In genomic region chr12:48775991-48776649, GRCh38 we compare ENCODE assay signal across 25 cellular contexts. TPM values are rescaled to one million over a fixed set of nuclear protein-coding genes. Genes with fewer than 3 reads are reported as not detected.
"Had no signal": no experiment of that assay in that cellular context is flagged by ENCODE, and none has a peak within 500 bp of the region (broad histone marks: within the 10 kb centered on the region; RNA-seq: fewer than 3 reads in every experiment).

No MANE protein-coding gene starts in this region.

- DNase-seq: activated CD4-positive, alpha-beta memory T cell treated with anti-CD3 and anti-CD28 coated beads for 36 hours; activated CD4-positive, alpha-beta T cell treated with anti-CD3 and anti-CD28 coated beads for 36 hours; activated CD4-positive, alpha-beta T cell treated with anti-CD3 and anti-CD28 coated beads, Interleukin-2, amount 10 ng/mL, durations not matched to agents 24 days and 14 days; activated CD4-positive, CD25-positive, alpha-beta regulatory T cell; activated CD4-positive, CD25-positive, alpha-beta regulatory T cell treated with anti-CD3 and anti-CD28 coated beads, Interleukin-2, amount 50 U/mL, for 72 hours; activated CD8-positive, alpha-beta memory T cell treated with anti-CD3 and anti-CD28 coated beads, Interleukin-2, amount 10 ng/mL, durations not matched to agents 7 days and 5 days; activated CD8-positive, alpha-beta memory T cell treated with anti-CD3 and anti-CD28 coated beads, Interleukin-2, amount 50 U/mL, for 4 hours; activated CD8-positive, alpha-beta T cell treated with anti-CD3 and anti-CD28 coated beads, Interleukin-2, amount 10 ng/mL, durations not matched to agents 7 days and 5 days; activated gamma-delta T cell; activated naive CD4-positive, alpha-beta T cell; activated naive CD4-positive, alpha-beta T cell treated with anti-CD3 and anti-CD28 coated beads, Interleukin-2, amount 10 ng/mL, durations not matched to agents 7 days and 5 days; activated naive CD8-positive, alpha-beta T cell treated with anti-CD3 and anti-CD28 coated beads, Interleukin-2, amount 10 ng/mL, durations not matched to agents 7 days and 5 days; activated T-cell treated with anti-CD3 and anti-CD28 coated beads, Interleukin-2, amount 50 U/mL, for 1 hour; activated T-cell treated with anti-CD3 and anti-CD28 coated beads, Interleukin-2, amount 50 U/mL, for 48 hours; brain microvascular endothelial cell; caudate nucleus; colonic mucosa; effector CD8-positive, alpha-beta T cell; esophagus squamous epithelium; foreskin melanocyte; T-helper 2 cell had no signal

- H3K27me3 Mint-ChIP-seq: activated CD4-positive, alpha-beta memory T cell treated with anti-CD3 and anti-CD28 coated beads for 36 hours; activated CD4-positive, alpha-beta T cell treated with anti-CD3 and anti-CD28 coated beads for 36 hours had no signal

- H3K9me3 Mint-ChIP-seq: activated CD4-positive, alpha-beta memory T cell treated with anti-CD3 and anti-CD28 coated beads for 36 hours; activated CD4-positive, alpha-beta T cell treated with anti-CD3 and anti-CD28 coated beads, Interleukin-2, amount 10 ng/mL, durations not matched to agents 24 days and 14 days; activated naive CD4-positive, alpha-beta T cell treated with anti-CD3 and anti-CD28 coated beads, Interleukin-2, amount 10 ng/mL, durations not matched to agents 7 days and 5 days; activated naive CD4-positive, alpha-beta T cell treated with anti-CD3 and anti-CD28 coated beads, Interleukin-2, amount 50 U/mL, for 72 hours; activated naive CD8-positive, alpha-beta T cell treated with anti-CD3 and anti-CD28 coated beads, Interleukin-2, amount 10 ng/mL, durations not matched to agents 7 days and 5 days; activated T-helper 1 cell treated with anti-CD3 and anti-CD28 coated beads, Interleukin-12 subunit alpha, Interleukin-12 subunit beta, Interleukin-2, Interleukin-4 antibody, amounts not matched to agents 30 ng/mL and 10 ng/mL and 1 ng/mL, durations not matched to agents 14 hours and 24 hours and 36 hours had no signal

- H3K9me3 ChIP-seq: colonic mucosa, esophagus squamous epithelium, gastroesophageal sphincter had no signal

- H3K27me3 ChIP-seq: brain microvascular endothelial cell, colonic mucosa, esophagus squamous epithelium, gastroesophageal sphincter had no signal

- H3K4me1 Mint-ChIP-seq: activated CD4-positive, alpha-beta T cell treated with anti-CD3 and anti-CD28 coated beads for 36 hours; activated CD4-positive, alpha-beta T cell treated with anti-CD3 and anti-CD28 coated beads, Interleukin-2, amount 10 ng/mL, durations not matched to agents 24 days and 14 days; activated naive CD4-positive, alpha-beta T cell treated with anti-CD3 and anti-CD28 coated beads, Interleukin-2, amount 10 ng/mL, durations not matched to agents 7 days and 5 days had no signal

- H3K36me3 Mint-ChIP-seq: activated CD4-positive, alpha-beta memory T cell treated with anti-CD3 and anti-CD28 coated beads for 36 hours; activated CD8-positive, alpha-beta memory T cell treated with anti-CD3 and anti-CD28 coated beads, Interleukin-2, amount 10 ng/mL, durations not matched to agents 7 days and 5 days; activated naive CD4-positive, alpha-beta T cell treated with anti-CD3 and anti-CD28 coated beads, Interleukin-2, amount 10 ng/mL, durations not matched to agents 7 days and 5 days; activated naive CD4-positive, alpha-beta T cell treated with anti-CD3 and anti-CD28 coated beads, Interleukin-2, amount 50 U/mL, for 72 hours; activated naive CD8-positive, alpha-beta T cell treated with anti-CD3 and anti-CD28 coated beads, Interleukin-2, amount 10 ng/mL, durations not matched to agents 7 days and 5 days had no signal

- H3K27ac ChIP-seq: brain microvascular endothelial cell, colonic mucosa, epithelial cell of prostate, esophagus squamous epithelium, gastroesophageal sphincter had no signal

- H3K4me3 ChIP-seq: colonic mucosa, esophagus squamous epithelium, gastroesophageal sphincter had no signal

- ATAC-seq: activated CD4-positive, alpha-beta T cell treated with anti-CD3 and anti-CD28 coated beads for 36 hours; activated CD8-positive, alpha-beta memory T cell treated with anti-CD3 and anti-CD28 coated beads, Interleukin-2, amount 10 ng/mL, durations not matched to agents 7 days and 5 days; activated CD8-positive, alpha-beta T cell treated with anti-CD3 and anti-CD28 coated beads, Interleukin-2, amount 10 ng/mL, durations not matched to agents 7 days and 5 days; activated naive CD4-positive, alpha-beta T cell treated with anti-CD3 and anti-CD28 coated beads, Interleukin-2, amount 50 U/mL, for 72 hours; gastroesophageal sphincter had no signal

- H3K4me3 Mint-ChIP-seq: activated CD4-positive, alpha-beta memory T cell treated with anti-CD3 and anti-CD28 coated beads for 36 hours; activated CD4-positive, alpha-beta T cell treated with anti-CD3 and anti-CD28 coated beads for 36 hours; activated CD4-positive, alpha-beta T cell treated with anti-CD3 and anti-CD28 coated beads, Interleukin-2, amount 10 ng/mL, durations not matched to agents 24 days and 14 days; activated CD8-positive, alpha-beta memory T cell treated with anti-CD3 and anti-CD28 coated beads, Interleukin-2, amount 10 ng/mL, durations not matched to agents 7 days and 5 days; activated CD8-positive, alpha-beta T cell treated with anti-CD3 and anti-CD28 coated beads, Interleukin-2, amount 10 ng/mL, durations not matched to agents 7 days and 5 days; activated naive CD4-positive, alpha-beta T cell treated with anti-CD3 and anti-CD28 coated beads, Interleukin-2, amount 10 ng/mL, durations not matched to agents 7 days and 5 days; activated naive CD8-positive, alpha-beta T cell treated with anti-CD3 and anti-CD28 coated beads, Interleukin-2, amount 10 ng/mL, durations not matched to agents 7 days and 5 days; activated T-helper 1 cell treated with anti-CD3 and anti-CD28 coated beads, Interleukin-12 subunit alpha, Interleukin-12 subunit beta, Interleukin-2, Interleukin-4 antibody, amounts not matched to agents 30 ng/mL and 10 ng/mL and 1 ng/mL, durations not matched to agents 14 hours and 24 hours and 36 hours had no signal

- H3K27ac Mint-ChIP-seq: activated CD4-positive, alpha-beta memory T cell treated with anti-CD3 and anti-CD28 coated beads for 36 hours; activated CD4-positive, alpha-beta T cell treated with anti-CD3 and anti-CD28 coated beads for 36 hours; activated CD4-positive, alpha-beta T cell treated with anti-CD3 and anti-CD28 coated beads, Interleukin-2, amount 10 ng/mL, durations not matched to agents 24 days and 14 days; activated CD8-positive, alpha-beta memory T cell treated with anti-CD3 and anti-CD28 coated beads, Interleukin-2, amount 10 ng/mL, durations not matched to agents 7 days and 5 days; activated CD8-positive, alpha-beta T cell treated with anti-CD3 and anti-CD28 coated beads, Interleukin-2, amount 10 ng/mL, durations not matched to agents 7 days and 5 days; activated naive CD4-positive, alpha-beta T cell treated with anti-CD3 and anti-CD28 coated beads, Interleukin-2, amount 10 ng/mL, durations not matched to agents 7 days and 5 days; activated naive CD4-positive, alpha-beta T cell treated with anti-CD3 and anti-CD28 coated beads, Interleukin-2, amount 50 U/mL, for 72 hours; activated naive CD8-positive, alpha-beta T cell treated with anti-CD3 and anti-CD28 coated beads, Interleukin-2, amount 10 ng/mL, durations not matched to agents 7 days and 5 days; activated T-helper 1 cell treated with anti-CD3 and anti-CD28 coated beads, Interleukin-12 subunit alpha, Interleukin-12 subunit beta, Interleukin-2, Interleukin-4 antibody, amounts not matched to agents 30 ng/mL and 10 ng/mL and 1 ng/mL, durations not matched to agents 14 hours and 24 hours and 36 hours had no signal

RNA-seq across cellular contexts. Expression of gene ADCY6, which starts 12.8 kb away (rescaled TPM):
- total RNA-seq: activated naive CD8-positive, alpha-beta T cell treated with anti-CD3 and anti-CD28 coated beads, Interleukin-2, amount 10 ng/mL, durations not matched to agents 7 days and 5 days had no signal
